Comparison of ENCODE assay signal across 8 cellular contexts in genomic region chr11:75350743-75351540, GRCh38. TPM values are rescaled to one million over a fixed set of nuclear protein-coding genes. Genes with fewer than 3 reads are reported as not detected.
DNase-seq lines count a peak whose midpoint lies in the region; ATAC-seq, FAIRE-seq and TF ChIP-seq lines count a peak whose summit lies in the region.

No MANE protein-coding gene starts in this region.

- H3K27ac ChIP-seq in mesodermal cell (ENCODE audit: low read depth, low read length, severe bottlenecking) (peak overlapping the region; percentile 91), substantia nigra (ENCODE audit: low read depth, low read length, poor library complexity, severe bottlenecking) (peak overlapping the region; percentile 81)

- no peaks in the 10 kb centered on the region for H3K36me3 ChIP-seq in mesodermal cell (ENCODE audit: control insufficient read depth, insufficient read depth, low read length)

- H3K9me3 ChIP-seq in mesodermal cell (ENCODE audit: control insufficient read depth, low read length), result no peaks in the 10 kb centered on the region

- 8 to 9% methylated on average over 41 to 47 of the region's 47 CpGs for WGBS in mesodermal cell (ENCODE audit: insufficient coverage in 2 of 2), 2 experiments

- peak; percentile 64 for DNase-seq in CD1c-positive myeloid dendritic cell (ENCODE audit: extremely low spot score)
- no peak for DNase-seq in Jurkat, Clone E6-1 (ENCODE audit: low read depth, low spot score)
- DNase-seq in activated CD4-positive, alpha-beta T cell treated with anti-CD3 and anti-CD28 coated beads for 48 hours, result peak; percentile 66
- peak; percentile 70 for DNase-seq in ecto neural progenitor cell (ENCODE audit: low spot score)
- peak in 21 of 49 donors; percentile 27 to 90 (median 56) for DNase-seq in substantia nigra (lab: John Stamatoyannopoulos, UW)
- no peak for DNase-seq in GM12892 (ENCODE audit: insufficient read length)

- no peak for FAIRE-seq in GM12892 (lab: Jason Lieb, UNC)

- H3K4me1 ChIP-seq in mesodermal cell (ENCODE audit: control insufficient read depth, insufficient read depth, low read length, poor library complexity, severe bottlenecking), result peaks cover 53% of the 10 kb centered on the region

- H3K4me3 ChIP-seq in Jurkat, Clone E6-1 (ENCODE audit: low read length), result peak overlapping the region; percentile 54
- peak overlapping the region; percentile 68 for H3K4me3 ChIP-seq in mesodermal cell (ENCODE audit: extremely low read depth, insufficient read depth, low read length, poor library complexity, severe bottlenecking)

- TF ChIP-seq POLR2A in GM12892 (IDR thresholded peaks at IDR 0.05; ENCODE audit: low read depth, low read length), result no peak

- ATAC-seq in GM18520 (IDR thresholded peaks at IDR 0.05; ENCODE audit: unreplicated experiment), result no peak

RNA-seq across cellular contexts. Expression of gene ARRB1, which starts 0.5 kb away (rescaled TPM):
- 17.6 TPM for polyA plus RNA-seq in Jurkat, Clone E6-1 (2012; ENCODE audit: insufficient read depth, insufficient read length)
- 27.5 TPM for polyA plus RNA-seq in mesodermal cell (2013, experiment 1 of 2)
- 25.6 TPM for polyA plus RNA-seq in mesodermal cell (2013, experiment 2 of 2)
- polyA plus RNA-seq in GM12892 (2012; ENCODE audit: missing spikeins), result 2.1 TPM

RNA-seq across cellular contexts. Expression of gene RPS3, which starts 48.4 kb away (rescaled TPM):
- 6,072 TPM for polyA plus RNA-seq in Jurkat, Clone E6-1 (2012; ENCODE audit: insufficient read depth, insufficient read length)
- 3,157 TPM for polyA plus RNA-seq in mesodermal cell (2013, experiment 1 of 2)
- polyA plus RNA-seq in mesodermal cell (2013, experiment 2 of 2), result 3,069 TPM
- 7,421 TPM for polyA plus RNA-seq in GM12892 (2012; ENCODE audit: missing spikeins)

Comparison
In these comparisons a context has a peak if more than half of its experiments do, and no peak if none do; other contexts are left out.
1. DNase-seq: peak in CD1c-positive myeloid dendritic cell (single experiment), activated CD4-positive, alpha-beta T cell treated with anti-CD3 and anti-CD28 coated beads for 48 hours (single experiment) and ecto neural progenitor cell (single experiment); none in Jurkat, Clone E6-1 (single experiment) and GM12892 (single experiment).